ENCODE assay signal across 13 cellular contexts in the genomic region with DNA sequence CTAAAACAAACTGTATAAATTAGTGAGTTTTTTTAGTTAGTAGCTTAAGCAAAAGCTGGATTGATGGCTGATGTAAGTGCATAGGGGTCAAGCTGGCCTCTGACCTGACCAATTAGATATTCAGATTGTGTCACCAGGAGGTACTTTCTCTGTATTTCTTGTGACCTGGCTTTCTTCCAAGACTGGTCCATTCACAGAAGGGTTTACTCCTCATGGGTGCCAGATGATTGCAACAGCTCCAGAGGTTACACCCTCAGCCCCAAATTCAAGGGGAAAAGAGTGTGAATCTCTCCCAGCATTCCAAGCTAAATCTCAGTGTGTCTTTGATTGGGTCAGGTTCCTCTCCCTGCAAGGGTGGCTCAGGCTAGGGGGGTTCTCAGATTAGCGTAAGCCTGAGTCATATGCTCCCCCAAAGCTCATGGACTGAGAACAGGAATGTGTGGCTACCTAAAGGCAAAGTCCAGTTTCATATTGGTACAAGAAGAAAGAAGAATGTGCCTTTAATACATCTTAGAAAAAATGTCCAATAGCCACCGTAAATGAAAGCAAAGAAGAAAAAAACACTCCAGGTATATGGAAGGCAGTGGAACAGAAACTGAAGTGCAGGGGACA. TPM values are rescaled to one million over a fixed set of nuclear protein-coding genes. Genes with fewer than 3 reads are reported as not detected.
DNase-seq lines count a peak whose midpoint lies in the region; ATAC-seq and TF ChIP-seq lines count a peak whose summit lies in the region.
"Had no signal": no experiment of that assay in that cellular context is flagged by ENCODE, and none has a peak within 500 bp of the region (broad histone marks: within the 10 kb centered on the region; RNA-seq: fewer than 3 reads in every experiment).

No MANE protein-coding gene starts in this region.

- peak; percentile 29; the same call in 1 of the 3 replicates for ATAC-seq in RWPE2 (ENCODE audit: low read depth)
- ATAC-seq: activated naive CD4-positive, alpha-beta T cell treated with anti-CD3 and anti-CD28 coated beads, Interleukin-2, amount 50 U/mL, for 72 hours had no signal

- H3K36me3 Mint-ChIP-seq in nephron progenitor cell (ENCODE audit: low read depth), result peaks cover 56% of the 10 kb centered on the region

- DNase-seq in RWPE2 (ENCODE audit: low spot score), result no peak
- peak; percentile 60 for DNase-seq in fibroblast of peridontal ligament (ENCODE audit: extremely low read depth)
- DNase-seq in nephron progenitor cell, result no peak
- no peak for DNase-seq in NCI-H2171 (lab: John Stamatoyannopoulos, UW)
- DNase-seq in hepatic stellate cell (ENCODE audit: low spot score), result no peak
- no peak for DNase-seq in NCI-H2227 (lab: John Stamatoyannopoulos, UW; ENCODE audit: unreplicated experiment)
- DNase-seq in ovary, result no peak
- DNase-seq: activated CD4-positive, alpha-beta T cell treated with anti-CD3 and anti-CD28 coated beads for 1 hour; BE2C; occipital lobe; PC-9 had no signal

- no peaks in the 10 kb centered on the region for H3K9me3 ChIP-seq in RWPE2 (ENCODE audit: severe bottlenecking)
- no peaks in the 10 kb centered on the region for H3K9me3 ChIP-seq in ovary
- H3K9me3 ChIP-seq: BE2C had no signal

- H3K36me3 ChIP-seq in ACC112 (ENCODE audit: insufficient read depth, low read length) (peaks cover 40% of the 10 kb centered on the region), RWPE2 (ENCODE audit: low read depth) (peaks cover 37% of the 10 kb centered on the region), ovary (no peaks in the 10 kb centered on the region)

- H3K4me3 Mint-ChIP-seq in nephron progenitor cell, result peak overlapping the region; percentile 5

- intact Hi-C loops in ovary (cut with DNase I), result no loop called here

- H3K27ac ChIP-seq in ACC112 (ENCODE audit: low read depth, low read length), result peak overlapping the region; percentile 67
- no peak overlapping the region for H3K27ac ChIP-seq in RWPE2 (ENCODE audit: poor library complexity, severe bottlenecking)
- H3K27ac ChIP-seq in ovary, result no peak overlapping the region
- H3K27ac ChIP-seq: PC-9 had no signal

- H3K27me3 ChIP-seq in ACC112 (ENCODE audit: insufficient read depth, low read length) (no peaks in the 10 kb centered on the region), RWPE2 (ENCODE audit: insufficient read depth, poor library complexity, severe bottlenecking) (no peaks in the 10 kb centered on the region), ovary (no peaks in the 10 kb centered on the region)
- H3K27me3 ChIP-seq: BE2C had no signal

- no peak overlapping the region for H2AFZ ChIP-seq in ACC112 (ENCODE audit: low read length, unreplicated experiment)
- H2AFZ ChIP-seq: PC-9 had no signal

- H3K27ac Mint-ChIP-seq in nephron progenitor cell, result peak overlapping the region; percentile 91
- H3K27ac Mint-ChIP-seq: activated naive CD4-positive, alpha-beta T cell treated with anti-CD3 and anti-CD28 coated beads, Interleukin-2, amount 50 U/mL, for 72 hours had no signal

- TF ChIP-seq CTCF in RWPE2 (IDR thresholded peaks at IDR 0.05; ENCODE audit: poor library complexity, severe bottlenecking) (no peak), nephron progenitor cell (IDR thresholded peaks at IDR 0.05) (no peak), ovary (IDR thresholded peaks at IDR 0.05) (no peak)

- H3K4me1 ChIP-seq in ACC112 (ENCODE audit: control insufficient read depth, insufficient read depth, low read length, unreplicated experiment) (peaks cover 51% of the 10 kb centered on the region), RWPE2 (ENCODE audit: insufficient read depth, poor library complexity, severe bottlenecking) (no peaks in the 10 kb centered on the region), ovary (ENCODE audit: insufficient read depth) (peaks cover 11% of the 10 kb centered on the region)
- H3K4me1 ChIP-seq: BE2C had no signal

- H3K79me2 ChIP-seq in ACC112 (ENCODE audit: control insufficient read depth, insufficient read depth, low read length, unreplicated experiment), result peaks cover 94% of the 10 kb centered on the region

- TF ChIP-seq POLR2A in ovary (IDR thresholded peaks at IDR 0.05), result no peak

- TF ChIP-seq EP300 in ovary (IDR thresholded peaks at IDR 0.05), result no peak

- peaks cover 7% of the 10 kb centered on the region for H3K9me3 Mint-ChIP-seq in nephron progenitor cell

- H3K4me3 ChIP-seq in ACC112 (ENCODE audit: low read depth, low read length) (peak overlapping the region; percentile 51; the same call in 1 of the 2 replicates), RWPE2 (ENCODE audit: severe bottlenecking) (no peak overlapping the region), ovary (no peak overlapping the region)
- H3K4me3 ChIP-seq: PC-9 had no signal

- no peaks in the 10 kb centered on the region for H3K27me3 Mint-ChIP-seq in nephron progenitor cell (ENCODE audit: low read depth, poor library complexity)

- WGBS in ovary, 3 donors, result 35 to 48% (median 37%) methylated on average over 2 of the region's 2 CpGs

- H3K4me1 Mint-ChIP-seq in nephron progenitor cell, result peaks cover 49% of the 10 kb centered on the region

RNA-seq across cellular contexts. Expression of gene PML, which starts 16.5 kb away (rescaled TPM):
- 10 to 100 TPM; 37.4 to 60.8 (median 51.7) TPM for total RNA-seq in ovary
- 10 to 100 TPM; 20.7 to 26.0 TPM for polyA plus RNA-seq in ovary

RNA-seq across cellular contexts. Expression of gene STOML1, which starts 18.9 kb away (rescaled TPM):
- total RNA-seq in ovary, result 10 to 100 TPM in 5 of 7 donors, 1 to 10 TPM in 2; 6.0 to 22.9 (median 13.3) TPM
- 10 to 100 TPM in 1 of 2 donors, 1 to 10 TPM in 1; 2.1 to 12.1 TPM for polyA plus RNA-seq in ovary
